In genomic region chr15:80989110-80989517, GRCh38 we compare ENCODE assay signal across 1 cellular context.
A peak's percentile ranks its signal among the peaks of the same experiment; 100 is the strongest.
TF ChIP-seq lines count a peak whose summit lies in the region.

No MANE protein-coding gene starts in this region.

TF ChIP-seq in H1, 55 proteins besides CTCF, POLR2A, EP300 and RAD21:
- TF ChIP-seq POLR2AphosphoS5 (IDR thresholded peaks at IDR 0.05; ENCODE audit: low read depth, low read length) (no peak), SIN3A (conservative IDR thresholded peaks at IDR 0.05 in 1 of 2, IDR thresholded peaks at IDR 0.05 in 1 of 2; ENCODE audit: low read depth in 1 of 2, low read length in 2 of 2) (peak in 1 of 2 experiments; percentile 26; a peak in 1 of 4 replicates), SAP30 (IDR thresholded peaks at IDR 0.05; ENCODE audit: insufficient read depth, insufficient replicate concordance, low read length) (peak; percentile 66)
